Comparison of ENCODE assay signal across 17 cellular contexts in genomic region chr16:69176033-69176780, GRCh38. TPM values are rescaled to one million over a fixed set of nuclear protein-coding genes. Genes with fewer than 3 reads are reported as not detected.
A peak's percentile ranks its signal among the peaks of the same experiment; 100 is the strongest.
DNase-seq lines count a peak whose midpoint lies in the region; ATAC-seq and TF ChIP-seq lines count a peak whose summit lies in the region.
"Had no signal": no experiment of that assay in that cellular context is flagged by ENCODE, and none has a peak within 500 bp of the region (broad histone marks: within the 10 kb centered on the region; RNA-seq: fewer than 3 reads in every experiment).

No MANE protein-coding gene starts in this region.

- H3K27ac ChIP-seq in ascending aorta (peak overlapping the region; percentile 5 to 35), thoracic aorta (peak overlapping the region; percentile 29 to 64)
- H3K27ac ChIP-seq in effector memory CD4-positive, alpha-beta T cell (ENCODE audit: insufficient read depth, low read length, poor library complexity, severe bottlenecking) = no peak overlapping the region
- H3K27ac ChIP-seq: suprapubic skin had no signal

- peaks cover 10 to 41% of the 10 kb centered on the region in 2 donors for H3K4me1 ChIP-seq in ascending aorta
- peaks cover 35 to 63% of the 10 kb centered on the region in 2 donors for H3K4me1 ChIP-seq in thoracic aorta (ENCODE audit: control insufficient read depth in 1 of 2, low read depth in 2 of 2)
- H3K4me1 ChIP-seq in effector memory CD4-positive, alpha-beta T cell (ENCODE audit: control insufficient read depth, insufficient read depth, low read length, poor library complexity, severe bottlenecking) = no peaks in the 10 kb centered on the region

- TF ChIP-seq CTCF in ascending aorta (IDR thresholded peaks at IDR 0.05) = no peak
- TF ChIP-seq CTCF in fibroblast of the aortic adventitia (IDR thresholded peaks at IDR 0.05; ENCODE audit: insufficient read depth, low read length) = no peak
- TF ChIP-seq CTCF in thoracic aorta (IDR thresholded peaks at IDR 0.05) = no peak

- intact Hi-C loops in ascending aorta (cut with DNase I) = loop anchor here (10.0 kb wide), 1 partner anchor 1169 kb away; the partner anchor contains the start of gene DDX19A

- no peak for ATAC-seq in thoracic aorta (ENCODE audit: insufficient number of reproducible peaks, low FRiP score, low read depth)
- no peak for ATAC-seq in GM19035 (IDR thresholded peaks at IDR 0.05; ENCODE audit: unreplicated experiment)
- ATAC-seq: GM23338, WTC11 had no signal

- H3K27me3 ChIP-seq in ascending aorta (no peaks in the 10 kb centered on the region), thoracic aorta (replicated peaks; ENCODE audit: insufficient read depth) (no peaks in the 10 kb centered on the region)
- H3K27me3 ChIP-seq in effector memory CD4-positive, alpha-beta T cell (replicated peaks; ENCODE audit: control insufficient read depth, insufficient read depth, low read length, poor library complexity, severe bottlenecking) = no peaks in the 10 kb centered on the region
- H3K27me3 ChIP-seq: suprapubic skin had no signal

- H3K36me3 ChIP-seq in ascending aorta = no peaks in the 10 kb centered on the region
- H3K36me3 ChIP-seq in thoracic aorta = no peaks in the 10 kb centered on the region
- H3K36me3 ChIP-seq in effector memory CD4-positive, alpha-beta T cell (ENCODE audit: control insufficient read depth, insufficient read depth, low read length) = no peaks in the 10 kb centered on the region
- H3K36me3 ChIP-seq: suprapubic skin had no signal

- DNase-seq in GM04504 (ENCODE audit: low read depth) (peak; percentile 60), ascending aorta (ENCODE audit: low spot score in 2 of 2) (peak in 1 of 2 donors; percentile 63), fibroblast of the aortic adventitia (ENCODE audit: low read depth) (peak; percentile 82), thoracic aorta (ENCODE audit: low spot score) (no peak), NCI-H748 (lab: John Stamatoyannopoulos, UW; ENCODE audit: unreplicated experiment) (no peak), NK-92 (lab: John Stamatoyannopoulos, UW; ENCODE audit: unreplicated experiment) (no peak)
- DNase-seq in effector memory CD4-positive, alpha-beta T cell = no peak
- DNase-seq: activated effector memory CD4-positive, alpha-beta T cell treated with Interleukin-2 at 50 U/mL for 16 hours; CD4-positive, CD25-positive, alpha-beta regulatory T cell; effector CD4-positive, alpha-beta T cell; immature natural killer cell; NCI-H2081 treated with DMSO at 0.1 percent for 48 hours; NCI-H69 had no signal

- H3K4me3 ChIP-seq in ascending aorta (no peak overlapping the region), fibroblast of the aortic adventitia (ENCODE audit: low read depth, low read length) (no peak overlapping the region), thoracic aorta (no peak overlapping the region)
- no peak overlapping the region for H3K4me3 ChIP-seq in effector memory CD4-positive, alpha-beta T cell (ENCODE audit: insufficient read depth, low read depth, low read length, poor library complexity, severe bottlenecking)
- H3K4me3 ChIP-seq: GM23338, suprapubic skin had no signal

- H3K9me3 ChIP-seq in ascending aorta (no peaks in the 10 kb centered on the region), thoracic aorta (no peaks in the 10 kb centered on the region)
- H3K9me3 ChIP-seq in effector memory CD4-positive, alpha-beta T cell (ENCODE audit: control insufficient read depth, low read length) = no peaks in the 10 kb centered on the region
- H3K9me3 ChIP-seq: suprapubic skin had no signal

RNA-seq across cellular contexts. Expression of gene SNTB2, which starts 10.8 kb away (rescaled TPM):
- total RNA-seq in ascending aorta (19.7 TPM), fibroblast of the aortic adventitia (ENCODE audit: low replicate concordance) (23.8 and 40.6 TPM in 2 replicates), thoracic aorta (10 to 100 TPM; 39.4 to 65.5 TPM)

RNA-seq across cellular contexts. Expression of gene UTP4, which starts 43.8 kb away (rescaled TPM):
- total RNA-seq in ascending aorta = 45.9 TPM
- total RNA-seq in fibroblast of the aortic adventitia (ENCODE audit: low replicate concordance) = 19.5 and 29.3 TPM in 2 replicates
- total RNA-seq in thoracic aorta = 10 to 100 TPM; 44.5 to 59.7 TPM

RNA-seq across cellular contexts. Expression of gene CHTF8, which starts 43.8 kb away (rescaled TPM):
- total RNA-seq in ascending aorta (41.3 TPM), fibroblast of the aortic adventitia (ENCODE audit: low replicate concordance) (20.0 and 90.6 TPM in 2 replicates), thoracic aorta (10 to 100 TPM; 63.7 to 99.5 TPM)

Comparison
In these comparisons a context has a peak if more than half of its experiments do, and no peak if none do; other contexts are left out.
1. DNase-seq: peak in GM04504 (single experiment) and fibroblast of the aortic adventitia (single experiment); none in thoracic aorta (single experiment), effector memory CD4-positive, alpha-beta T cell (0 of 3), NCI-H748 (single experiment) and NK-92 (single experiment).